ENCODE assay signal across 21 cellular contexts in the genomic region with DNA sequence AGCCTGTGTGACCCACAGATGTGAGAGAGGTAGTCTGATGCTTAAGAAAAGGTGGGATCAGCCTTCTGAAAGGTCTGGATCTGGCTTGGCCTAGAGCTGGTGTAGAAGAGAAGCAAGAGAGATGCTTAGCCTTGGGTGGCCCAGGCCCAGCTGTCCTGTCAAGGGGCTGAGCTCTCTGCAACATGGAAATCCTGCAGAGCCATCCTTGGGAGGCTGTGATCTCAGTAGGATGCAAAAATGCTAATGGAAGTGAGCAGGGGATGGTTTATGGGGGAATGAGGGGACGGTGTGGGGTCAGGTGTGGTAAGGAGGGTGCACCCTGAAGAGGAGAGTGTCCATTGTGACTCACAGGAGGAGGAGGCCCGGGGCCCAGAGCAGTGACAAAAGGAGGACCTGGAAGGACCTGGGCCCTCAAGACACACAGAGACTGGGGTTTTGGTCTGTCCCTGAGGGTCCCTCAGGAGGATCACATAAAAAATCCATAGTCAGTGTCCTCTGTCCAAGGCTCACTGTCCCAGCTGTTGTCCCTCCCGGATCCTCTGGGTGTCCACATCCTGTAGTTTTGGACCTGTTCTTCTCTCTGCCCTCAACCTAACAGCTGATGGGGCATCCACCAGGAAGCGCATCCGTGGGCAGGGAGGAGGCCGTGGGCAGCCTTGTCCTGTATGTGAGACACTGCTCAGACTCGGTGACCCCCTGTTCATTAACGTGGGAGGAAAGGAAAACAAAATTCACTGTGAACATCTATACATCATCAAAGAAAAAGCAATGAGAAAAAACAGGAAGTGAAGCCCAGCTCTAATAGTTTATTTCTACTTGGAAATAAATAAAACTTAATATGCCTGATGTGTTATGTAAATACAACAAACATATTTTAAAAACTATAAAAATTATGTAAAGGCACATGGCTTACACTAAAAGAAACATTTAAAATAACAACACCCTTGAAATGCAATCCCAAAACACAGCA.
"Had no signal": no experiment of that assay in that cellular context is flagged by ENCODE, and none has a peak within 500 bp of the region (broad histone marks: within the 10 kb centered on the region; RNA-seq: fewer than 3 reads in every experiment).

No MANE protein-coding gene starts in this region.

- H3K4me3 Mint-ChIP-seq: activated T-cell treated with anti-CD3 and anti-CD28 coated beads, Interleukin-2, amount 50 U/mL, for 72 hours; central memory CD8-positive, alpha-beta T cell; dendritic cell treated with granulocyte-macrophage colony-stimulating factor and Interleukin-4, amounts not matched to agents 40 ng/mL and 50 ng/mL, for 4 days; natural killer cell treated with Interleukin-12 subunit alpha and Interleukin-12 subunit beta and Interleukin-15 and Interleukin-18, amount 100 ng/mL, for 72 hours had no signal

- H3K9me3 Mint-ChIP-seq: activated naive CD4-positive, alpha-beta T cell treated with anti-CD3 and anti-CD28 coated beads, Interleukin-2, amount 50 U/mL, for 72 hours; activated T-cell treated with anti-CD3 and anti-CD28 coated beads, Interleukin-2, amount 50 U/mL, for 72 hours; central memory CD8-positive, alpha-beta T cell; dendritic cell treated with granulocyte-macrophage colony-stimulating factor and Interleukin-4, amounts not matched to agents 40 ng/mL and 50 ng/mL, for 4 days; natural killer cell treated with Interleukin-12 subunit alpha and Interleukin-12 subunit beta and Interleukin-15 and Interleukin-18, amount 100 ng/mL, for 72 hours had no signal

- FAIRE-seq: bronchial epithelial cell had no signal

- H3K27ac Mint-ChIP-seq: activated naive CD4-positive, alpha-beta T cell treated with anti-CD3 and anti-CD28 coated beads, Interleukin-2, amount 50 U/mL, for 72 hours; activated T-cell treated with anti-CD3 and anti-CD28 coated beads, Interleukin-2, amount 50 U/mL, for 72 hours; dendritic cell treated with granulocyte-macrophage colony-stimulating factor and Interleukin-4, amounts not matched to agents 40 ng/mL and 50 ng/mL, for 4 days; natural killer cell treated with Interleukin-12 subunit alpha and Interleukin-12 subunit beta and Interleukin-15 and Interleukin-18, amount 100 ng/mL, for 72 hours had no signal

- H3K36me3 Mint-ChIP-seq: activated naive CD4-positive, alpha-beta T cell treated with anti-CD3 and anti-CD28 coated beads, Interleukin-2, amount 50 U/mL, for 72 hours; natural killer cell treated with Interleukin-12 subunit alpha and Interleukin-12 subunit beta and Interleukin-15 and Interleukin-18, amount 100 ng/mL, for 72 hours had no signal

- ATAC-seq: activated naive CD4-positive, alpha-beta T cell treated with anti-CD3 and anti-CD28 coated beads, Interleukin-2, amount 50 U/mL, for 72 hours; activated T-cell treated with anti-CD3 and anti-CD28 coated beads, Interleukin-2, amount 50 U/mL, for 72 hours; natural killer cell treated with Interleukin-12 subunit alpha and Interleukin-12 subunit beta and Interleukin-15 and Interleukin-18, amount 100 ng/mL, for 72 hours; right cardiac atrium; stimulated activated naive CD8-positive, alpha-beta T cell treated with anti-CD3 and anti-CD28 coated beads, Interleukin-15, Interleukin-2, amounts not matched to agents 100 U/mL and 50 U/mL, for 24 hours had no signal

- DNase-seq: activated CD4-positive, alpha-beta T cell treated with anti-CD3 and anti-CD28 coated beads, Interleukin-2, amount 50 U/mL, for 4 hours; activated naive CD4-positive, alpha-beta T cell; activated T-cell treated with anti-CD3 and anti-CD28 coated beads for 4 hours; activated T-cell treated with anti-CD3 and anti-CD28 coated beads, Interleukin-2, amount 50 U/mL, for 72 hours; anterior cingulate cortex; esophagus squamous epithelium; foreskin melanocyte; glutamatergic neuron; mesenchymal stem cell; posterior cingulate gyrus; right cardiac atrium; spleen; stimulated activated naive CD8-positive, alpha-beta T cell treated with anti-CD3 and anti-CD28 coated beads, Interleukin-15, Interleukin-2, amounts not matched to agents 100 U/mL and 50 U/mL, for 24 hours; T-helper 9 cell; testis; transverse colon had no signal
